In the genomic region with DNA sequence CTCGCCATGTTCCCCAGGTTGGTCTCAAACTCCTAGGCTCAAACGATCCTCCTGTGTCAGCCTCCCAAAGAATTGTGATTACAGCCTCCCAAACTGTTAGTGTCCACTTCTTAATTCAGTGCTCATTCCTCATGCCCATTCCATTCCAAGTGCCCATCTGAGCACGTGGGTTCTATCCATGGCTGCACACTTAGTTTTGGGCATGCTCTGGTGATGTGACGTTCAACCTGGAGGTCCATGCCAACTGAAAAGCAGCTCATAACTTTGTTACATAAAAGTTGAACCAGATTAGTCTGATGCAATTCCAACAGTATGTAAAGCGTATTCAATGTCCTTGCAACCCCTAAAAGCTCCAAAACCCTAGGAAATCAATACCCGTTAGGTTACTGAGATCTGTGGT, we compare ENCODE assay signal across 1 cellular context.
TF ChIP-seq lines count a peak whose summit lies in the region.

No MANE protein-coding gene starts in this region.

TF ChIP-seq in K562, 482 proteins besides CTCF, POLR2A, EP300 and RAD21:
- TF ChIP-seq NR0B1 (IDR thresholded peaks at IDR 0.05; ENCODE audit: partially characterized antibody) (no peak), ARID2 (IDR thresholded peaks at IDR 0.05) (no peak), SMAD4 (CRISPR knock-in tag; conservative IDR thresholded peaks at IDR 0.05) (no peak), ZKSCAN3 (CRISPR knock-in tag; IDR thresholded peaks at IDR 0.05) (no peak), ETV6 (IDR thresholded peaks at IDR 0.05; ENCODE audit: borderline replicate concordance in 1 of 2, low read depth in 2 of 2, low read length in 1 of 2) (no peak), ETV6 (CRISPR knock-in tag; IDR thresholded peaks at IDR 0.05; ENCODE audit: borderline replicate concordance) (peak; percentile 67; the same call in 1 of the 2 replicates), ZNF77 (CRISPR knock-in tag; IDR thresholded peaks at IDR 0.05) (no peak), IFI16 (CRISPR knock-in tag; IDR thresholded peaks at IDR 0.05) (no peak), HNRNPK (IDR thresholded peaks at IDR 0.05; ENCODE audit: low read depth, low read length, poor library complexity, severe bottlenecking) (no peak), ZBTB33 (CRISPR knock-in tag; IDR thresholded peaks at IDR 0.05) (no peak), NFE2 (IDR thresholded peaks at IDR 0.05; ENCODE audit: low read depth) (no peak), ZNF778 (CRISPR knock-in tag; IDR thresholded peaks at IDR 0.05) (no peak), GABPA (tag; conservative IDR thresholded peaks at IDR 0.05; ENCODE audit: low read depth) (no peak), ETS1 (conservative IDR thresholded peaks at IDR 0.05; ENCODE audit: control insufficient read depth, low read depth, low read length) (no peak), HNRNPL (IDR thresholded peaks at IDR 0.05; ENCODE audit: low read depth, low read length) (no peak)
- TF ChIP-seq, protein P1, sequence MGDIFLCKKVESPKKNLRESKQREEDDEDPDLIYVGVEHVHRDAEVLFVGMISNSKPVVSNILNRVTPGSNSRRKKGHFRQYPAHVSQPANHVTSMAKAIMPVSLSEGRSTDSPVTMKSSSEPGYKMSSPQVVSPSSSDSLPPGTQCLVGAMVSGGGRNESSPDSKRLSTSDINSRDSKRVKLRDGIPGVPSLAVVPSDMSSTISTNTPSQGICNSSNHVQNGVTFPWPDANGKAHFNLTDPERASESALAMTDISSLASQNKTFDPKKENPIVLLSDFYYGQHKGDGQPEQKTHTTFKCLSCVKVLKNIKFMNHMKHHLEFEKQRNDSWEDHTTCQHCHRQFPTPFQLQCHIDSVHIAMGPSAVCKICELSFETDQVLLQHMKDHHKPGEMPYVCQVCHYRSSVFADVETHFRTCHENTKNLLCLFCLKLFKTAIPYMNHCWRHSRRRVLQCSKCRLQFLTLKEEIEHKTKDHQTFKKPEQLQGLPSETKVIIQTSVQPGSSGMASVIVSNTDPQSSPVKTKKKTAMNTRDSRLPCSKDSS (IDR thresholded peaks at IDR 0.05; ENCODE audit: low read depth, partially characterized antibody): no peak
- TF ChIP-seq, protein P2, sequence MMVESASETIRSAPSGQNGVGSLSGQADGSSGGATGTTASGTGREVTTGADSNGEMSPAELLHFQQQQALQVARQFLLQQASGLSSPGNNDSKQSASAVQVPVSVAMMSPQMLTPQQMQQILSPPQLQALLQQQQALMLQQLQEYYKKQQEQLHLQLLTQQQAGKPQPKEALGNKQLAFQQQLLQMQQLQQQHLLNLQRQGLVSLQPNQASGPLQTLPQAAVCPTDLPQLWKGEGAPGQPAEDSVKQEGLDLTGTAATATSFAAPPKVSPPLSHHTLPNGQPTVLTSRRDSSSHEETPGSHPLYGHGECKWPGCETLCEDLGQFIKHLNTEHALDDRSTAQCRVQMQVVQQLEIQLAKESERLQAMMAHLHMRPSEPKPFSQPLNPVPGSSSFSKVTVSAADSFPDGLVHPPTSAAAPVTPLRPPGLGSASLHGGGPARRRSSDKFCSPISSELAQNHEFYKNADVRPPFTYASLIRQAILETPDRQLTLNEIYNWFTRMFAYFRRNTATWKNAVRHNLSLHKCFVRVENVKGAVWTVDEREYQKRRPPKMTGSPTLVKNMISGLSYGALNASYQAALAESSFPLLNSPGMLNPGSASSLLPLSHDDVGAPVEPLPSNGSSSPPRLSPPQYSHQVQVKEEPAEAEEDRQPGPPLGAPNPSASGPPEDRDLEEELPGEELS (CRISPR knock-in tag; IDR thresholded peaks at IDR 0.05; ENCODE audit: borderline replicate concordance): 0 out of 2 replicates have a peak, but pooled peaks have one; percentile 64
